8 cellular contexts compared by ENCODE assay signal in genomic region chrX:47193475-47194241, GRCh38. TPM values are rescaled to one million over a fixed set of nuclear protein-coding genes. Genes with fewer than 3 reads are reported as not detected.
DNase-seq lines count a peak whose midpoint lies in the region; ATAC-seq and TF ChIP-seq lines count a peak whose summit lies in the region.

UBA1 (plus strand) TSS chrX:47193829; CDS start chrX:47198803, 4,974 bp downstream.

- TSS peak; percentile 37 for BruUV-seq in PC-9 (replicated peaks; lab: Mats Ljungman, UMichigan)

- H2AFZ ChIP-seq in PC-9, result peak within 1 kb of the TSS; percentile 33; the same call in 1 of the 2 replicates

- peak within 1 kb of the TSS; percentile 93 for H3K9ac ChIP-seq in mucosa of stomach (ENCODE audit: low read length)

- in situ Hi-C loops in KBM-7 (cut with MboI; ENCODE audit: low pct_unique_long_range_greater_than_20kb, low sequenced_read_pairs), result no loop called here

- POLR2A ChIA-PET in PC-9 (lab: Charles Lee; ENCODE audit: unreplicated experiment), result no interaction called here

- H3K36me3 ChIP-seq in PC-9 (ENCODE audit: low read depth) (no peaks in the 10 kb centered on the region), mucosa of stomach (ENCODE audit: control insufficient read depth, insufficient read depth, low read length) (no peaks in the 10 kb centered on the region)

- H3K9me2 ChIP-seq in PC-9 (ENCODE audit: insufficient read depth), result no peaks in the 10 kb centered on the region

- peak; percentile 70 for DNase-seq in DMS153 treated with DMSO at 0.1 percent for 48 hours (lab: John Stamatoyannopoulos, UW; ENCODE audit: unreplicated experiment)
- DNase-seq in KBM-7, result peak; percentile 99
- peak; percentile 78 to 81 for DNase-seq in PC-9
- DNase-seq in activated T-cell treated with anti-CD3 and anti-CD28 coated beads, Interleukin-2, amount 50 U/mL, for 1 hour, result peak; percentile 95
- DNase-seq in epithelial cell of prostate (ENCODE audit: low read depth, low spot score), result peak; percentile 66
- peak; percentile 79 to 97 for DNase-seq in stimulated activated CD8-positive, alpha-beta memory T cell treated with anti-CD3 and anti-CD28 coated beads, Interleukin-7, amount 100 ng/mL, for 1 hour (ENCODE audit: low read depth in 2 of 2)

- peaks cover 33% of the 10 kb centered on the region for H3K79me2 ChIP-seq in PC-9 (ENCODE audit: low read depth)

- peak; percentile 66 for TF ChIP-seq CTCF in PC-9 (conservative IDR thresholded peaks at IDR 0.05)

- peak; percentile 53 for ATAC-seq in GM21619 (IDR thresholded peaks at IDR 0.05; ENCODE audit: unreplicated experiment)

- no peaks in the 10 kb centered on the region for H3K9me3 ChIP-seq in PC-9 (ENCODE audit: insufficient read depth, low read depth)
- H3K9me3 ChIP-seq in mucosa of stomach (ENCODE audit: control insufficient read depth, low read length), result no peaks in the 10 kb centered on the region

- intact Hi-C loops in PC-9 (cut with micrococcal nuclease; ENCODE audit: unreplicated experiment), result loop anchor here (1.0 to 10.0 kb wide), 4 partner anchors 169 to 461 kb away; partner anchors contain the start of genes ELK1 and UXT

- H3K27ac ChIP-seq in PC-9 (peak within 1 kb of the TSS; percentile 75), epithelial cell of prostate (peak within 1 kb of the TSS; percentile 75)

- H3K4me2 ChIP-seq in PC-9, result peak within 1 kb of the TSS; percentile 72

- H3F3A ChIP-seq in PC-9 (ENCODE audit: insufficient read depth, low read depth), result no peaks in the 10 kb centered on the region

- peak within 1 kb of the TSS; percentile 61 for H3K4me3 ChIP-seq in PC-9
- H3K4me3 ChIP-seq in mucosa of stomach (ENCODE audit: low read length), result peak within 1 kb of the TSS; percentile 69

- H3K27me3 ChIP-seq in PC-9 (ENCODE audit: insufficient read depth, low read depth), result no peaks in the 10 kb centered on the region
- no peaks in the 10 kb centered on the region for H3K27me3 ChIP-seq in mucosa of stomach (ENCODE audit: control insufficient read depth, insufficient read depth, low read length)

- no peaks in the 10 kb centered on the region for H4K20me1 ChIP-seq in PC-9 (ENCODE audit: insufficient read depth)

- H3K4me1 ChIP-seq in PC-9 (replicated peaks; ENCODE audit: insufficient read depth), result no peaks in the 10 kb centered on the region
- H3K4me1 ChIP-seq in mucosa of stomach (ENCODE audit: control insufficient read depth, insufficient read depth, low read length), result peaks cover 27% of the 10 kb centered on the region

- CTCF ChIA-PET in PC-9 (lab: Charles Lee), result no interaction called here

RNA-seq across cellular contexts. Expression of gene UBA1, which starts in this region (rescaled TPM):
- total RNA-seq in PC-9 (2021), result 121 and 126 TPM in 2 replicates

Comparison
In these comparisons a context has a peak if more than half of its experiments do, and no peak if none do; other contexts are left out.
1. Peak in every context shown above with its lines: DNase-seq, ATAC-seq, H3K4me3 ChIP-seq and H3K27ac ChIP-seq.